In the genomic region with DNA sequence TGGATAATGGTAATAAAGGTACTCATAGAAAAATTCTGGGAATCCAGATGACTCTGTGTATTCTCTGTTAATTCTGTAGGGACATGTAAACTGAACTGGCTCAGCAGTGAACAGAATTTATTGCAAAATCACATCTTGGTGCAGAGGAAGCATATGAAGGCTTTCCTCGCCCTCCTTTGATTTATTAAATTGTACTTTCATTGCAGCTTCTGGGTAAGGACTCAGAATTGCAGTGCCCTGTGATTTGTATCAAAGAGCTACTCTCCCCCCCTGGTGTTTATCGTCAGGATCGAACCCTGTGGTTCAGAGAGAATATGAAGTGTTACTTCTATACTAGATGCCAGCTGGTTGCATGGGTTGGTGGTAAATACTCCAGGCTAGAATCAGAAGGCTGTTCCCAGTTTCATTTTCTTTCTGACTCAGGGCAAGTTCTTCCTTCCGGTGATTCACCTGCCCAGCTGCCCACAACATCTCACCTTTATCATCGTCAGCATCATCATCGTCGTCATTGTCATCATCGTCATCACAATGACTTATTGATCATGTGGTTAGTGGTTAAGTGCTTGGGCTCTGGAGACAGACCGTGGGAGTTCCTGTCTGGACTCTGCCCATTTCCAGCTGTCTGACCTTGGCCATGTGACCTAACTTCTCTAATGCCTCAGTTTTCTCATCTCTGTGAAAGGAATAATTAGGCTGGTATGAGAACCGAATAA, we compare ENCODE assay signal across 8 cellular contexts.
DNase-seq lines count a peak whose midpoint lies in the region; ATAC-seq and TF ChIP-seq lines count a peak whose summit lies in the region.

No MANE protein-coding gene starts in this region.

- 76% methylated on average over 10 of the region's 10 CpGs for WGBS in liver

- TF ChIP-seq CTCF in RWPE1 (conservative IDR thresholded peaks at IDR 0.05; ENCODE audit: low read depth) (no peak), liver (IDR thresholded peaks at IDR 0.05; ENCODE audit: low read depth, low read length, missing input control) (no peak)

- POLR2A ChIA-PET in RWPE1 (lab: Yijun Ruan, JAX; ENCODE audit: low non-redundant PET), result no interaction called here

- peaks cover 0 to 2% (median 0%) of the 10 kb centered on the region in 4 donors for H3K4me1 ChIP-seq in liver (ENCODE audit: control insufficient read depth in 4 of 4, insufficient read depth in 4 of 4, low read length in 3 of 4)

- CTCF ChIA-PET in RWPE1 (lab: Yijun Ruan, JAX), result interaction anchor here (0.7 kb wide), 2 partner anchors 87 to 1162 kb away, joined by 5 read pairs; no protein-coding TSS in a partner anchor

- ATAC-seq in GM18861 (IDR thresholded peaks at IDR 0.05; ENCODE audit: unreplicated experiment) (peak; percentile 65), HG03064 (IDR thresholded peaks at IDR 0.05; ENCODE audit: low read depth, unreplicated experiment) (peak; percentile 67)

- H3K27me3 ChIP-seq in liver (ENCODE audit: control insufficient read depth in 4 of 4, insufficient read depth in 4 of 4, low read length in 3 of 4), result no peaks in the 10 kb centered on the region

- H3K4me1 Mint-ChIP-seq in activated naive CD8-positive, alpha-beta T cell (ENCODE audit: low read depth), result peaks cover 74% of the 10 kb centered on the region

- H3K36me3 Mint-ChIP-seq in activated naive CD8-positive, alpha-beta T cell, result peaks cover 15% of the 10 kb centered on the region

- H3K27me3 Mint-ChIP-seq in activated naive CD8-positive, alpha-beta T cell, result no peaks in the 10 kb centered on the region

- H3K4me3 ChIP-seq in liver (ENCODE audit: low read depth in 1 of 3, low read length in 3 of 3), result no peak overlapping the region

- H3K36me3 ChIP-seq in liver (ENCODE audit: control insufficient read depth in 4 of 4, insufficient read depth in 3 of 4, low read depth in 1 of 4, low read length in 3 of 4), result no peaks in the 10 kb centered on the region

- peak overlapping the region; percentile 64 for H3K4me3 Mint-ChIP-seq in activated naive CD8-positive, alpha-beta T cell

- peak; percentile 17 to 30 for TF ChIP-seq RAD21 in liver (IDR thresholded peaks at IDR 0.05)

- H3K27ac Mint-ChIP-seq in activated naive CD8-positive, alpha-beta T cell, result peak overlapping the region; percentile 96

- DNase-seq in A172 (ENCODE audit: low spot score) (peak; percentile 99), RWPE1 (ENCODE audit: low spot score) (peak; percentile 89), NCI-H187 (lab: John Stamatoyannopoulos, UW) (no peak)
- peak; percentile 70 to 82 for DNase-seq in stimulated activated CD8-positive, alpha-beta memory T cell treated with anti-CD3 and anti-CD28 coated beads, Interleukin-7, amount 100 ng/mL, for 4 hours (ENCODE audit: low read depth in 2 of 2)

- no peak overlapping the region for H3K9ac ChIP-seq in liver (ENCODE audit: low read depth in 1 of 2, low read length in 2 of 2)

- no peaks in the 10 kb centered on the region for H3K9me3 ChIP-seq in liver (ENCODE audit: control insufficient read depth in 4 of 4, low read length in 3 of 4)

- no peak overlapping the region for H3K27ac ChIP-seq in RWPE1
- H3K27ac ChIP-seq in liver (ENCODE audit: low read depth in 1 of 2, low read length in 2 of 2), result no peak overlapping the region

- H3K9me3 Mint-ChIP-seq in activated naive CD8-positive, alpha-beta T cell (ENCODE audit: low read depth), result peaks cover 4% of the 10 kb centered on the region

TF ChIP-seq in liver, 16 proteins besides CTCF, POLR2A, EP300 and RAD21:
- TF ChIP-seq JUND (IDR thresholded peaks at IDR 0.05) (peak; percentile 59 to 77), REST (IDR thresholded peaks at IDR 0.05) (no peak), TAF1 (conservative IDR thresholded peaks at IDR 0.05) (no peak), MAX (IDR thresholded peaks at IDR 0.05) (no peak), ATF3 (IDR thresholded peaks at IDR 0.05) (no peak), FOXA1 (IDR thresholded peaks at IDR 0.05) (no peak)

Comparison
In these comparisons a context has a peak if more than half of its experiments do, and no peak if none do; other contexts are left out.
1. DNase-seq: peak in A172 (single experiment), RWPE1 (single experiment) and stimulated activated CD8-positive, alpha-beta memory T cell treated with anti-CD3 and anti-CD28 coated beads, Interleukin-7, amount 100 ng/mL, for 4 hours (2 of 2); none in NCI-H187 (0 of 2).